8 cellular contexts compared by ENCODE assay signal in genomic region chr1:153678519-153679336, GRCh38. TPM values are rescaled to one million over a fixed set of nuclear protein-coding genes. Genes with fewer than 3 reads are reported as not detected.
A peak's percentile ranks its signal among the peaks of the same experiment; 100 is the strongest.
DNase-seq lines count a peak whose midpoint lies in the region; ATAC-seq and TF ChIP-seq lines count a peak whose summit lies in the region.

NPR1 (plus strand) TSS chr1:153678688; CDS start chr1:153679109, 421 bp downstream.

- no peaks in the 10 kb centered on the region for H3K9me3 Mint-ChIP-seq in chondrocyte (ENCODE audit: low read depth)
- no peaks in the 10 kb centered on the region for H3K9me3 Mint-ChIP-seq in stimulated activated naive CD8-positive, alpha-beta T cell treated with anti-CD3 and anti-CD28 coated beads, Interleukin-15, Interleukin-2, amounts not matched to agents 100 ng/mL and 50 ng/mL, for 24 hours

- no peaks in the 10 kb centered on the region for H3K36me3 ChIP-seq in SJSA1
- peaks cover 0 to 3% of the 10 kb centered on the region in 2 donors for H3K36me3 ChIP-seq in left lung

- peak within 1 kb of the TSS; percentile 72 for H3K4me3 Mint-ChIP-seq in chondrocyte (ENCODE audit: unreplicated experiment)
- peak within 1 kb of the TSS; percentile 76 for H3K4me3 Mint-ChIP-seq in stimulated activated naive CD8-positive, alpha-beta T cell treated with anti-CD3 and anti-CD28 coated beads, Interleukin-15, Interleukin-2, amounts not matched to agents 100 ng/mL and 50 ng/mL, for 24 hours

- no peak for TF ChIP-seq CTCF in chondrocyte (IDR thresholded peaks at IDR 0.05)
- no peak for TF ChIP-seq CTCF in left lung (IDR thresholded peaks at IDR 0.05)

- peaks cover 40% of the 10 kb centered on the region for H3K27me3 ChIP-seq in SJSA1 (replicated peaks)
- H3K27me3 ChIP-seq in left lung: peaks cover 8 to 39% of the 10 kb centered on the region in 2 donors

- H3K9me3 ChIP-seq in SJSA1 (replicated peaks) (peaks cover 4% of the 10 kb centered on the region; the same call in 1 of the 2 replicates), left lung (no peaks in the 10 kb centered on the region)

- peak; percentile 69 for DNase-seq in activated CD8-positive, alpha-beta memory T cell treated with anti-CD3 and anti-CD28 coated beads for 24 hours
- DNase-seq in activated CD8-positive, alpha-beta memory T cell treated with anti-CD3 and anti-CD28 coated beads, Interleukin-2, amount 50 U/mL, for 48 hours: no peak
- DNase-seq in SJSA1 (ENCODE audit: low read depth in 1 of 2, low spot score in 2 of 2) (peak in 1 of 2 experiments; percentile 33), chondrocyte (ENCODE audit: low spot score) (no peak), left lung (peak; percentile 55 to 84), GOT3 (lab: John Stamatoyannopoulos, UW) (no peak)

- intact Hi-C loops in left lung (cut with DNase I): loop anchor here in 1 of 2 donors (10.0 kb wide), 1 partner anchor 66 kb away; no protein-coding TSS in a partner anchor

- peak; percentile 74 for ATAC-seq in left lung
- no peak for ATAC-seq in GM19023 (IDR thresholded peaks at IDR 0.05; ENCODE audit: unreplicated experiment)

- H3K27ac Mint-ChIP-seq in chondrocyte (ENCODE audit: unreplicated experiment): no peak within 1 kb of the TSS
- H3K27ac Mint-ChIP-seq in stimulated activated naive CD8-positive, alpha-beta T cell treated with anti-CD3 and anti-CD28 coated beads, Interleukin-15, Interleukin-2, amounts not matched to agents 100 ng/mL and 50 ng/mL, for 24 hours: no peak within 1 kb of the TSS

- H3K4me1 Mint-ChIP-seq in chondrocyte (ENCODE audit: low read depth): peaks cover 18% of the 10 kb centered on the region
- H3K4me1 Mint-ChIP-seq in stimulated activated naive CD8-positive, alpha-beta T cell treated with anti-CD3 and anti-CD28 coated beads, Interleukin-15, Interleukin-2, amounts not matched to agents 100 ng/mL and 50 ng/mL, for 24 hours (ENCODE audit: low read depth): peaks cover 19% of the 10 kb centered on the region

- peaks cover 35% of the 10 kb centered on the region for H3K27me3 Mint-ChIP-seq in chondrocyte (ENCODE audit: low read depth)
- H3K27me3 Mint-ChIP-seq in stimulated activated naive CD8-positive, alpha-beta T cell treated with anti-CD3 and anti-CD28 coated beads, Interleukin-15, Interleukin-2, amounts not matched to agents 100 ng/mL and 50 ng/mL, for 24 hours: peaks cover 49% of the 10 kb centered on the region

- H3K4me1 ChIP-seq in SJSA1 (replicated peaks) (peaks cover 18% of the 10 kb centered on the region), left lung (peaks cover 12 to 35% of the 10 kb centered on the region in 2 donors)

- H3K27ac ChIP-seq in SJSA1: no peak within 1 kb of the TSS
- H3K27ac ChIP-seq in left lung: peak within 1 kb of the TSS; percentile 56 to 74

- no peaks in the 10 kb centered on the region for H3K36me3 Mint-ChIP-seq in chondrocyte (ENCODE audit: low read depth)
- H3K36me3 Mint-ChIP-seq in stimulated activated naive CD8-positive, alpha-beta T cell treated with anti-CD3 and anti-CD28 coated beads, Interleukin-15, Interleukin-2, amounts not matched to agents 100 ng/mL and 50 ng/mL, for 24 hours (ENCODE audit: low read depth): no peaks in the 10 kb centered on the region

- peak within 1 kb of the TSS; percentile 25 for H3K4me3 ChIP-seq in SJSA1
- H3K4me3 ChIP-seq in left lung: peak within 1 kb of the TSS; percentile 51 to 66

RNA-seq across cellular contexts. Expression of gene NPR1, which starts in this region (rescaled TPM):
- 0.05 TPM in 1 of 2 replicates, not detected in the other for total RNA-seq in SJSA1 (2014; rRNA removed; shearing (Covaris generic))
- total RNA-seq in chondrocyte (0.21 to 0.27 TPM in 2 of 3 replicates, not detected in the other), left lung (10 to 100 TPM; 26.9 to 45.2 TPM)

Comparison
In these comparisons a context has a peak if more than half of its experiments do, and no peak if none do; other contexts are left out.
1. RNA of gene NPR1 (total RNA-seq): 26.9 to 45.2 TPM in left lung; 0.21 to 0.27 TPM in chondrocyte and 0.05 TPM in SJSA1; every median in the first group is over 10 times any median in the second.
2. DNase-seq: peak in activated CD8-positive, alpha-beta memory T cell treated with anti-CD3 and anti-CD28 coated beads for 24 hours (single experiment) and left lung (2 of 2); none in activated CD8-positive, alpha-beta memory T cell treated with anti-CD3 and anti-CD28 coated beads, Interleukin-2, amount 50 U/mL, for 48 hours (single experiment), chondrocyte (single experiment) and GOT3 (single experiment).